ENCODE assay signal across 8 cellular contexts in genomic region chr11:20388096-20389055, GRCh38. TPM values are rescaled to one million over a fixed set of nuclear protein-coding genes. Genes with fewer than 3 reads are reported as not detected.
DNase-seq lines count a peak whose midpoint lies in the region; ATAC-seq, FAIRE-seq and TF ChIP-seq lines count a peak whose summit lies in the region.

No MANE protein-coding gene starts in this region.

- intact Hi-C loops in heart left ventricle (cut with DNase I) (loop anchor here in 1 of 10 donors (5.0 kb wide), 1 partner anchor 84 kb away; no protein-coding TSS in a partner anchor), Right ventricle myocardium inferior (cut with DNase I) (no loop called here), K562 (cut with micrococcal nuclease) (loop anchor here (5.0 kb wide), 3 partner anchors 54 to 224 kb away; partner anchors contain the start of gene SLC6A5)

- H3K27ac ChIP-seq in heart left ventricle (peak overlapping the region; percentile 80 to 97 (median 92)), K562 (ENCODE audit: extremely low read depth, low read depth, low read length) (peak overlapping the region; percentile 96), temporal lobe (ENCODE audit: low read depth, low read length) (peak overlapping the region; percentile 94)

- no peaks in the 10 kb centered on the region for H3K9me1 ChIP-seq in K562 (ENCODE audit: control insufficient read depth, insufficient read depth, low read length)

- ATAC-seq in heart left ventricle, result no peak
- no peak for ATAC-seq in Right ventricle myocardium inferior
- peak; percentile 18 for ATAC-seq in HG02759 (IDR thresholded peaks at IDR 0.05; ENCODE audit: unreplicated experiment)
- peak; percentile 58 for ATAC-seq in K562

- TF ChIP-seq CTCF in heart left ventricle (IDR thresholded peaks at IDR 0.05), result peak in 1 of 12 donors; percentile 2
- TF ChIP-seq CTCF in K562 (IDR thresholded peaks at IDR 0.05 in 2 of 3, conservative IDR thresholded peaks at IDR 0.05 in 1 of 3; ENCODE audit: insufficient read depth in 2 of 3, low read depth in 1 of 3, low read length in 3 of 3), result no peak

- peaks cover 32% of the 10 kb centered on the region for H3K79me2 ChIP-seq in K562 (ENCODE audit: control insufficient read depth, insufficient read depth, low read length)

- TSS peak; percentile 49 for BruUV-seq in K562 (replicated peaks; lab: Mats Ljungman, UMichigan)

- WGBS in heart left ventricle, 4 donors, result 10 to 19% (median 13%) methylated on average over 18 to 25 of the region's 25 CpGs
- WGBS in K562 (ENCODE audit: insufficient coverage, low coverage, missing lambda C conversion rate), result 2% methylated on average over 25 of the region's 25 CpGs

- H3K4me3 ChIP-seq in heart left ventricle (peak overlapping the region; percentile 70 to 93 (median 84)), K562 (peak overlapping the region; percentile 91)

- in situ Hi-C loops in K562 (cut with MboI), result loop anchor here (10.0 kb wide), 1 partner anchor 216 kb away; no protein-coding TSS in a partner anchor

- POLR2A ChIA-PET in K562 (lab: Yijun Ruan, JAX), result interaction anchor here (0.7 to 1.8 kb wide), 4 partner anchors 9 to 221 kb away, joined by 3 to 5 read pairs (median 3); no protein-coding TSS in a partner anchor

- TF ChIP-seq RAD21 in K562 (CRISPR knock-in tag; conservative IDR thresholded peaks at IDR 0.05 in 1 of 2, IDR thresholded peaks at IDR 0.05 in 1 of 2), result no peak

- no peak for TF ChIP-seq EP300 in K562 (IDR thresholded peaks at IDR 0.05; ENCODE audit: low read length)

- H4K20me1 ChIP-seq in K562 (replicated peaks; ENCODE audit: control insufficient read depth, insufficient read depth, low read length), result no peaks in the 10 kb centered on the region

- no peaks in the 10 kb centered on the region for H3K27me3 ChIP-seq in heart left ventricle
- H3K27me3 ChIP-seq in K562 (ENCODE audit: control insufficient read depth in 2 of 2, insufficient read depth in 2 of 2, low read length in 2 of 2), result no peaks in the 10 kb centered on the region

- peak overlapping the region; percentile 100 for H2AFZ ChIP-seq in K562 (ENCODE audit: low read depth, low read length)

- DNase-seq in heart left ventricle (no peak), Right ventricle myocardium inferior (ENCODE audit: missing footprints) (no peak), NCI-H526 treated with DMSO at 0.1 percent for 48 hours (lab: John Stamatoyannopoulos, UW) (peak; percentile 50), K562 (ENCODE audit: extremely low read depth in 1 of 4, low spot score in 3 of 4) (peak in 2 of 4 experiments; percentile 18 to 30), kidney tubule cell (ENCODE audit: low spot score) (peak; percentile 38)
- no peak for DNase-seq in stimulated activated CD4-positive, alpha-beta T cell treated with anti-CD3 and anti-CD28 coated beads, Interleukin-12 subunit alpha, Interleukin-12 subunit beta, amount 100 ng/mL, for 4 hours

- TF ChIP-seq POLR2A in heart left ventricle (IDR thresholded peaks at IDR 0.05) (no peak), K562 (conservative IDR thresholded peaks at IDR 0.05) (no peak)

- CTCF ChIA-PET in K562 (lab: Yijun Ruan, JAX; ENCODE audit: low intra/inter-chr PET ratio), result interaction anchor here (1.5 to 1.8 kb wide), 2 partner anchors 55 to 222 kb away, joined by 5 to 8 read pairs; no protein-coding TSS in a partner anchor

- no peaks in the 10 kb centered on the region for H3K9me3 ChIP-seq in heart left ventricle
- H3K9me3 ChIP-seq in K562 (replicated peaks; ENCODE audit: control insufficient read depth, insufficient read depth, low read depth, low read length), result no peaks in the 10 kb centered on the region

- peak overlapping the region; percentile 95 to 97 for H3K9ac ChIP-seq in K562 (ENCODE audit: insufficient read depth in 1 of 2, low read depth in 2 of 2, low read length in 2 of 2)

- peaks cover 0 to 36% (median 28%) of the 10 kb centered on the region in 9 donors for H3K36me3 ChIP-seq in heart left ventricle
- peaks cover 45% of the 10 kb centered on the region for H3K36me3 ChIP-seq in K562 (ENCODE audit: control insufficient read depth, insufficient read depth, low read length)

- peak overlapping the region; percentile 96 for H3K4me2 ChIP-seq in K562 (ENCODE audit: insufficient read depth, low read length)

- peak; percentile 72 for FAIRE-seq in K562 (lab: Jason Lieb, UNC)

- H3K4me1 ChIP-seq in heart left ventricle (peaks cover 0 to 22% (median 13%) of the 10 kb centered on the region in 12 donors), K562 (replicated peaks in 1 of 2; ENCODE audit: control insufficient read depth in 2 of 2, insufficient read depth in 2 of 2, low read length in 2 of 2) (peaks cover 0 to 10% of the 10 kb centered on the region in 2 experiments; a peak in 2 of 5 replicates)

TF ChIP-seq in K562, 482 proteins besides CTCF, POLR2A, EP300 and RAD21 (continues in another document):
- TF ChIP-seq MED1 (CRISPR knock-in tag; IDR thresholded peaks at IDR 0.05; ENCODE audit: borderline replicate concordance) (no peak), MYBL2 (IDR thresholded peaks at IDR 0.05; ENCODE audit: low read depth) (no peak), MYBL2 (CRISPR knock-in tag; IDR thresholded peaks at IDR 0.05; ENCODE audit: borderline replicate concordance) (no peak), RBFOX2 (IDR thresholded peaks at IDR 0.05; ENCODE audit: low read depth, low read length) (no peak), ZNF12 (CRISPR knock-in tag; IDR thresholded peaks at IDR 0.05) (peak; percentile 42; the same call in 1 of the 2 replicates), CREBBP (IDR thresholded peaks at IDR 0.05; ENCODE audit: low read depth, low read length) (no peak), ETV5 (CRISPR knock-in tag; IDR thresholded peaks at IDR 0.05; ENCODE audit: low read depth) (no peak), FOXA3 (CRISPR knock-in tag; conservative IDR thresholded peaks at IDR 0.05 in 1 of 2, IDR thresholded peaks at IDR 0.05 in 1 of 2) (peak in 1 of 2 experiments; percentile 61; a peak in 1 of 4 replicates), HNRNPLL (IDR thresholded peaks at IDR 0.05; ENCODE audit: low read depth, low read length, poor library complexity, severe bottlenecking) (no peak), CC2D1A (IDR thresholded peaks at IDR 0.05) (no peak), CBFA2T2 (conservative IDR thresholded peaks at IDR 0.05) (no peak), SREBF2 (CRISPR knock-in tag; IDR thresholded peaks at IDR 0.05) (no peak), ZNF780A (CRISPR knock-in tag; IDR thresholded peaks at IDR 0.05) (no peak), SMAD3 (CRISPR knock-in tag; conservative IDR thresholded peaks at IDR 0.05) (no peak), XRCC4 (IDR thresholded peaks at IDR 0.05; ENCODE audit: extremely low read depth, insufficient read depth, insufficient read length) (no peak), LCOR (CRISPR knock-in tag; IDR thresholded peaks at IDR 0.05) (no peak), ETV1 (tag; conservative IDR thresholded peaks at IDR 0.05; ENCODE audit: low read depth) (no peak)

RNA-seq across cellular contexts. Expression of gene PRMT3, which starts 0.9 kb away (rescaled TPM):
- total RNA-seq in heart left ventricle (10 to 100 TPM in 7 of 9 donors, 1 to 10 TPM in 2; 9.9 to 15.0 (median 10.5) TPM), Right ventricle myocardium inferior (13.3 TPM), K562 (2014; rRNA removed) (45.4 and 46.4 TPM in 2 replicates), K562 (2014; rRNA removed; fragmentation: Illumina TruSeq; extraction: Trizol) (55.8 and 64.1 TPM in 2 replicates), K562 (2015; rRNA removed; fragmentation: Illumina TruSeq; extraction: Trizol) (43.7 and 44.2 TPM in 2 replicates), K562 (2021) (43.2 and 44.7 TPM in 2 replicates), temporal lobe (18.7 TPM)
- polyA plus RNA-seq in heart left ventricle (10 to 100 TPM in 1 of 2 donors, 1 to 10 TPM in 1; 6.6 to 13.7 TPM), K562 (2011; rRNA removed) (36.3 and 62.1 TPM in 2 replicates), K562 (2014; fragmentation: Illumina TruSeq; extraction: Trizol) (44.2 and 49.8 TPM in 2 replicates), K562 (2014; fragmentation: Nextera tagmentation; extraction: Ambion mirVana) (10 to 100 TPM; 24.0 to 35.3 TPM), K562 (2014; rRNA removed) (42.8 and 44.7 TPM in 2 replicates)
- 37.6 and 85.1 TPM in 2 replicates for total RNA-seq in K562 (2011; cell fraction: chromatin; rRNA removed; ENCODE audit: low replicate concordance)
- 27.8 and 29.6 TPM in 2 replicates for total RNA-seq in K562 (2011; cell fraction: nucleolus; rRNA removed)
- 42.1 and 62.3 TPM in 2 replicates for total RNA-seq in K562 (2011; cell fraction: nucleoplasm; rRNA removed)
- 14.9 and 18.5 TPM in 2 replicates for polyA plus RNA-seq in K562 (2011; cell fraction: cytosol; rRNA removed)
- polyA plus RNA-seq in K562 (2011; cell fraction: nucleus; rRNA removed), result 20.7 and 29.0 TPM in 2 replicates
- 23.6 and 28.6 TPM in 2 replicates for polyA plus RNA-seq in K562 (2012)
- 64.1 and 76.2 TPM in 2 replicates for polyA minus RNA-seq in K562 (2011; rRNA and poly(A)+ RNA removed)
- polyA minus RNA-seq in K562 (2011; cell fraction: cytosol; rRNA and poly(A)+ RNA removed), result 11.9 and 27.8 TPM in 2 replicates
- polyA minus RNA-seq in K562 (2011; cell fraction: nucleus; rRNA and poly(A)+ RNA removed), result 42.9 and 59.4 TPM in 2 replicates

RNA-seq across cellular contexts. Expression of gene HTATIP2, which starts 24.9 kb away (rescaled TPM):
- 10 to 100 TPM; 11.1 to 33.8 (median 16.3) TPM for total RNA-seq in heart left ventricle
- 10 to 100 TPM; 10.6 to 33.7 TPM for polyA plus RNA-seq in heart left ventricle
- 23.4 TPM for total RNA-seq in Right ventricle myocardium inferior
- 26.5 and 48.5 TPM in 2 replicates for total RNA-seq in K562 (2011; cell fraction: chromatin; rRNA removed; ENCODE audit: low replicate concordance)
- total RNA-seq in K562 (2011; cell fraction: nucleolus; rRNA removed), result 24.3 and 26.2 TPM in 2 replicates
- 35.4 and 42.0 TPM in 2 replicates for total RNA-seq in K562 (2011; cell fraction: nucleoplasm; rRNA removed)
- 49.6 and 59.9 TPM in 2 replicates for total RNA-seq in K562 (2014; rRNA removed)
- 57.4 and 63.7 TPM in 2 replicates for total RNA-seq in K562 (2014; rRNA removed; fragmentation: Illumina TruSeq; extraction: Trizol)
- 46.9 and 52.4 TPM in 2 replicates for total RNA-seq in K562 (2015; rRNA removed; fragmentation: Illumina TruSeq; extraction: Trizol)
- total RNA-seq in K562 (2021), result 45.7 and 48.3 TPM in 2 replicates
- polyA plus RNA-seq in K562 (2011; rRNA removed), result 43.4 and 64.4 TPM in 2 replicates
- polyA plus RNA-seq in K562 (2011; cell fraction: cytosol; rRNA removed), result 15.9 and 29.8 TPM in 2 replicates
- polyA plus RNA-seq in K562 (2011; cell fraction: nucleus; rRNA removed), result 23.9 and 34.4 TPM in 2 replicates
- polyA plus RNA-seq in K562 (2012), result 62.2 and 81.0 TPM in 2 replicates
- polyA plus RNA-seq in K562 (2014; fragmentation: Illumina TruSeq; extraction: Trizol), result 51.8 and 65.7 TPM in 2 replicates
- 10 to 100 TPM; 89.7 to 90.9 TPM for polyA plus RNA-seq in K562 (2014; fragmentation: Nextera tagmentation; extraction: Ambion mirVana)
- polyA plus RNA-seq in K562 (2014; rRNA removed), result 70.4 and 74.2 TPM in 2 replicates
- polyA minus RNA-seq in K562 (2011; rRNA and poly(A)+ RNA removed), result 49.7 and 57.3 TPM in 2 replicates
- 9.2 and 21.1 TPM in 2 replicates for polyA minus RNA-seq in K562 (2011; cell fraction: cytosol; rRNA and poly(A)+ RNA removed)
- polyA minus RNA-seq in K562 (2011; cell fraction: nucleus; rRNA and poly(A)+ RNA removed), result 13.9 and 16.1 TPM in 2 replicates
- total RNA-seq in temporal lobe, result 2.7 TPM

Comparison
In these comparisons a context has a peak if more than half of its experiments do, and no peak if none do; other contexts are left out.
1. ATAC-seq: peak in HG02759 (single experiment) and K562 (single experiment); none in heart left ventricle (0 of 4) and Right ventricle myocardium inferior (single experiment).
2. DNase-seq: peak in NCI-H526 treated with DMSO at 0.1 percent for 48 hours (single experiment) and kidney tubule cell (single experiment); none in heart left ventricle (0 of 5), Right ventricle myocardium inferior (single experiment) and stimulated activated CD4-positive, alpha-beta T cell treated with anti-CD3 and anti-CD28 coated beads, Interleukin-12 subunit alpha, Interleukin-12 subunit beta, amount 100 ng/mL, for 4 hours (single experiment).
3. Peak in every context shown above with its lines, with median percentiles within 50 percentile points of each other: H3K27ac ChIP-seq.